In the genomic region with DNA sequence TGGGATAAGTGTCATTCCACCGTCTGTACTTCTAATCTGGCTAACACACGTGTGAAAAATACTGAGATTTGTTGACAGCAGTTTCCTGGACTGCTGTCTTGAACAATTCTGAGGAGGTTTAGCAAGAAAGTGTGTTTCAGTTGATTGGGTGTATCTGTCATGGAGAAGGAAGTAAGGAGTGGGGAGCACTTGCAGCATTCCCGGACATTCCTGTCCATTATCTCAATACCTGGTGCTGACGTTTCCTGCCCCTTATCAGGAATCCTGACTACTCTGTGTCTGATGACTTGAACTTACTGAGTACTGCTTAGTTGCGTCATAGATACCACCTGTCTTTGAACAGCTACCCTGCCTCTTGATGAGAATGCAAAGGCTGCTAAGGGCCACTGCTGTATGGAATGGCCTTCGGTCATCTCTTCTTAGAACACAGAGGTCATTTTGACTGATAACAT, we compare ENCODE assay signal across 1 cellular context.
TF ChIP-seq lines count a peak whose summit lies in the region.

No MANE protein-coding gene starts in this region.

TF ChIP-seq in endothelial cell of umbilical vein, 7 proteins besides CTCF, POLR2A, EP300 and RAD21 (continued from another document):
- no peak for TF ChIP-seq FOS (IDR thresholded peaks at IDR 0.05; ENCODE audit: borderline replicate concordance, insufficient read depth, low read length)
TF ChIP-seq in endothelial cell of umbilical vein: peak in this region for 0.
